ENCODE assay signal across 8 cellular contexts in genomic region chr18:12884521-12885323, GRCh38. TPM values are rescaled to one million over a fixed set of nuclear protein-coding genes. Genes with fewer than 3 reads are reported as not detected.
DNase-seq lines count a peak whose midpoint lies in the region; ATAC-seq and TF ChIP-seq lines count a peak whose summit lies in the region.

No MANE protein-coding gene starts in this region.

- 19% methylated on average over 16 of the region's 20 CpGs for WGBS in mammary epithelial cell (ENCODE audit: low coverage, missing lambda C conversion rate)

- no peaks in the 10 kb centered on the region for H3K27me3 ChIP-seq in CD4-positive, CD25-positive, alpha-beta regulatory T cell (ENCODE audit: control insufficient read depth, insufficient read depth, low read length)
- H3K27me3 ChIP-seq in KMS-11 (ENCODE audit: insufficient read depth, low read depth) (no peaks in the 10 kb centered on the region), mammary epithelial cell (ENCODE audit: insufficient read depth, low read length) (no peaks in the 10 kb centered on the region), mononuclear cell (ENCODE audit: insufficient read depth, low read length) (no peaks in the 10 kb centered on the region)

- H4K20me1 ChIP-seq in KMS-11 (ENCODE audit: insufficient read depth) (no peaks in the 10 kb centered on the region), mammary epithelial cell (ENCODE audit: insufficient read depth, low read length) (no peaks in the 10 kb centered on the region)

- H3K9me3 Mint-ChIP-seq in CD4-positive, CD25-positive, alpha-beta regulatory T cell: peaks cover 0 to 2% (median 0%) of the 10 kb centered on the region in 7 donors

- ATAC-seq in CD4-positive, CD25-positive, alpha-beta regulatory T cell (ENCODE audit: low read depth in 2 of 2): no peak

- peak overlapping the region; percentile 100 for H3K27ac ChIP-seq in CD4-positive, CD25-positive, alpha-beta regulatory T cell (ENCODE audit: insufficient read depth, low read length, poor library complexity, severe bottlenecking)
- no peak overlapping the region for H3K27ac ChIP-seq in KMS-11
- peak overlapping the region; percentile 83 for H3K27ac ChIP-seq in mammary epithelial cell (ENCODE audit: insufficient read depth, low read depth, low read length)

- dilution Hi-C loops in mammary epithelial cell (cut with HindIII; ENCODE audit: low sequenced_read_pairs): no loop called here

- H3K36me3 ChIP-seq in CD4-positive, CD25-positive, alpha-beta regulatory T cell (ENCODE audit: control insufficient read depth, insufficient read depth, low read length): no peaks in the 10 kb centered on the region
- H3K36me3 ChIP-seq in KMS-11 (ENCODE audit: insufficient read depth) (no peaks in the 10 kb centered on the region), mammary epithelial cell (ENCODE audit: insufficient read depth, low read length) (no peaks in the 10 kb centered on the region)

- peaks cover 8% of the 10 kb centered on the region for H3K27me3 Mint-ChIP-seq in CD4-positive, CD25-positive, alpha-beta regulatory T cell

- peaks cover 32 to 61% (median 46%) of the 10 kb centered on the region in 4 donors for H3K4me1 Mint-ChIP-seq in CD4-positive, CD25-positive, alpha-beta regulatory T cell

- peaks cover 41% of the 10 kb centered on the region for H3K79me2 ChIP-seq in KMS-11 (ENCODE audit: insufficient read depth, low read depth)
- H3K79me2 ChIP-seq in mammary epithelial cell (ENCODE audit: insufficient read depth, low read length): peaks cover 50% of the 10 kb centered on the region

- intact Hi-C loops in mammary epithelial cell (cut with micrococcal nuclease): loop anchor here (5.0 kb wide), 1 partner anchor 63 kb away; the partner anchor contains the start of gene SEH1L

- DNase-seq in CD4-positive, CD25-positive, alpha-beta regulatory T cell: no peak
- DNase-seq in mammary epithelial cell: no peak
- DNase-seq in NCI-H2107 (lab: John Stamatoyannopoulos, UW): no peak
- DNase-seq in NK-92 (lab: John Stamatoyannopoulos, UW; ENCODE audit: unreplicated experiment): no peak
- no peak for DNase-seq in OCI-M1 (lab: John Stamatoyannopoulos, UW)
- DNase-seq in activated CD4-positive, alpha-beta T cell treated with anti-CD3 and anti-CD28 coated beads, Interleukin-2, amount 50 U/mL, for 48 hours: no peak

- TSS peak; percentile 47 for BruUV-seq in mammary epithelial cell (replicated peaks; lab: Mats Ljungman, UMichigan)

- H3K27ac Mint-ChIP-seq in CD4-positive, CD25-positive, alpha-beta regulatory T cell: peak overlapping the region; percentile 94 to 96 (median 95)

- peaks cover 42% of the 10 kb centered on the region for H3K4me1 ChIP-seq in CD4-positive, CD25-positive, alpha-beta regulatory T cell (ENCODE audit: control insufficient read depth, insufficient read depth, low read length, poor library complexity, severe bottlenecking)
- H3K4me1 ChIP-seq in KMS-11 (ENCODE audit: low read depth, poor library complexity, severe bottlenecking) (peaks cover 31% of the 10 kb centered on the region), mammary epithelial cell (ENCODE audit: insufficient read depth, low read length) (peaks cover 13% of the 10 kb centered on the region), mononuclear cell (ENCODE audit: insufficient read depth, low read length) (peaks cover 55% of the 10 kb centered on the region)

- H3K4me2 ChIP-seq in KMS-11 (peak overlapping the region; percentile 74), mammary epithelial cell (ENCODE audit: insufficient read depth, low read depth, low read length) (peak overlapping the region; percentile 75)

- CTCF ChIA-PET in mammary epithelial cell (lab: Charles Lee; ENCODE audit: low non-redundant PET): no interaction called here

- H3K9ac ChIP-seq in KMS-11 (no peak overlapping the region), mammary epithelial cell (ENCODE audit: insufficient read depth, low read length) (peak overlapping the region; percentile 90)

- in situ Hi-C loops in mammary epithelial cell (cut with MboI; ENCODE audit: low sequenced_read_pairs in 2 of 2): no loop called here

- peak overlapping the region; percentile 92 to 97 (median 96) for H3K4me3 Mint-ChIP-seq in CD4-positive, CD25-positive, alpha-beta regulatory T cell

- peaks cover 5% of the 10 kb centered on the region for H3K36me3 Mint-ChIP-seq in CD4-positive, CD25-positive, alpha-beta regulatory T cell

- TF ChIP-seq CTCF in KMS-11 (conservative IDR thresholded peaks at IDR 0.05; ENCODE audit: low read depth, low read length) (no peak), mammary epithelial cell (conservative IDR thresholded peaks at IDR 0.05 in 1 of 2, IDR thresholded peaks at IDR 0.05 in 1 of 2; ENCODE audit: extremely low read depth in 1 of 2, insufficient read depth in 1 of 2, low read depth in 1 of 2, low read length in 2 of 2) (no peak)

- no peaks in the 10 kb centered on the region for H3K9me3 ChIP-seq in CD4-positive, CD25-positive, alpha-beta regulatory T cell (ENCODE audit: control insufficient read depth in 2 of 2, low read length in 2 of 2)
- no peaks in the 10 kb centered on the region for H3K9me3 ChIP-seq in mammary epithelial cell (replicated peaks; ENCODE audit: insufficient read depth, low read length)
- no peaks in the 10 kb centered on the region for H3K9me3 ChIP-seq in mononuclear cell (ENCODE audit: low read depth, low read length)

- peak overlapping the region; percentile 83 for H3K4me3 ChIP-seq in CD4-positive, CD25-positive, alpha-beta regulatory T cell (ENCODE audit: low read depth, low read length)
- H3K4me3 ChIP-seq in KMS-11 (IDR thresholded peaks at IDR 0.05; ENCODE audit: insufficient read depth, low read depth, low read length) (no peak overlapping the region), mammary epithelial cell (replicated peaks in 1 of 3; ENCODE audit: insufficient read depth in 1 of 3, low read depth in 2 of 3, low read length in 3 of 3) (peak overlapping the region; percentile 81 to 97 (median 84)), mononuclear cell (ENCODE audit: low read length) (peak overlapping the region; percentile 57)

- peak overlapping the region; percentile 65; the same call in 1 of the 2 replicates for H2AFZ ChIP-seq in KMS-11 (ENCODE audit: low read depth)
- H2AFZ ChIP-seq in mammary epithelial cell (ENCODE audit: low read depth, low read length): peak overlapping the region; percentile 91

RNA-seq across cellular contexts. Expression of gene PTPN2, which starts 0.7 kb away (rescaled TPM):
- total RNA-seq in CD4-positive, CD25-positive, alpha-beta regulatory T cell: 80.4 TPM
- polyA plus RNA-seq in CD4-positive, CD25-positive, alpha-beta regulatory T cell: 100 to 1,000 TPM in 1 of 4 donors, 10 to 100 TPM in 3; 62.3 to 110 (median 95.8) TPM
- total RNA-seq in mammary epithelial cell: 10 to 100 TPM; 25.3 to 47.0 TPM
- 18.6 TPM for polyA plus RNA-seq in mammary epithelial cell
- polyA minus RNA-seq in mammary epithelial cell: 15.6 TPM
- total RNA-seq in mononuclear cell: 63.1 TPM
